ENCODE assay signal across 1 cellular context in genomic region chr19:1455336-1456120, GRCh38.
TF ChIP-seq lines count a peak whose summit lies in the region.

No MANE protein-coding gene starts in this region.

TF ChIP-seq in K562, 482 proteins besides CTCF, POLR2A, EP300 and RAD21 (continued from another document):
- no peak for TF ChIP-seq HMG20A (CRISPR knock-in tag; conservative IDR thresholded peaks at IDR 0.05)
- peak; percentile 32; the same call in 1 of the 2 replicates for TF ChIP-seq THRB (CRISPR knock-in tag; conservative IDR thresholded peaks at IDR 0.05)
- TF ChIP-seq XRCC5 (IDR thresholded peaks at IDR 0.05; ENCODE audit: low read depth, low read length), result 0 out of 2 replicates have a peak, but pooled peaks have one; percentile 21
- no peak for TF ChIP-seq SP2 (IDR thresholded peaks at IDR 0.05; ENCODE audit: extremely low read depth, low read depth, low read length, poor library complexity, severe bottlenecking)
- peak; percentile 88 for TF ChIP-seq POLR2G (IDR thresholded peaks at IDR 0.05; ENCODE audit: low read depth, low read length)
- TF ChIP-seq SRSF9 (IDR thresholded peaks at IDR 0.05; ENCODE audit: borderline replicate concordance, low read depth, low read length), result no peak
- no peak for TF ChIP-seq CC2D1A (IDR thresholded peaks at IDR 0.05)
- TF ChIP-seq CXXC5 (CRISPR knock-in tag; IDR thresholded peaks at IDR 0.05), result 0 out of 2 replicates have a peak, but pooled peaks have one; percentile 24
- TF ChIP-seq ETS1 (conservative IDR thresholded peaks at IDR 0.05; ENCODE audit: control insufficient read depth, low read depth, low read length), result no peak; the same call in 1 of the 2 replicates
- TF ChIP-seq ZNF830 (CRISPR knock-in tag; IDR thresholded peaks at IDR 0.05), result no peak
- TF ChIP-seq GABPB2 (CRISPR knock-in tag; conservative IDR thresholded peaks at IDR 0.05), result no peak
- no peak for TF ChIP-seq ZNF253 (CRISPR knock-in tag; conservative IDR thresholded peaks at IDR 0.05)
- no peak for TF ChIP-seq HMBOX1 (IDR thresholded peaks at IDR 0.05)
- no peak for TF ChIP-seq ZNF778 (CRISPR knock-in tag; IDR thresholded peaks at IDR 0.05)
- no peak for TF ChIP-seq STAT5A (IDR thresholded peaks at IDR 0.05; ENCODE audit: borderline replicate concordance, low read length)
- TF ChIP-seq ZKSCAN3 (CRISPR knock-in tag; IDR thresholded peaks at IDR 0.05), result no peak
- no peak for TF ChIP-seq ZSCAN29 (IDR thresholded peaks at IDR 0.05)
- TF ChIP-seq ZNF134 (CRISPR knock-in tag; conservative IDR thresholded peaks at IDR 0.05), result no peak
- no peak for TF ChIP-seq ESRRB (CRISPR knock-in tag; IDR thresholded peaks at IDR 0.05; ENCODE audit: borderline replicate concordance)
- no peak for TF ChIP-seq NFXL1 (CRISPR knock-in tag; IDR thresholded peaks at IDR 0.05)
